Comparison of ENCODE assay signal across 1 cellular context in genomic region chr2:58890865-58891525, GRCh38.
TF ChIP-seq lines count a peak whose summit lies in the region.

No MANE protein-coding gene starts in this region.

TF ChIP-seq in GM23338, 12 proteins besides CTCF, POLR2A, EP300 and RAD21 (continued from another document):
- TF ChIP-seq REST (IDR thresholded peaks at IDR 0.05; ENCODE audit: unreplicated experiment) (no peak), POLR2AphosphoS5 (IDR thresholded peaks at IDR 0.05; ENCODE audit: low read depth) (no peak), ZNF331 (CRISPR knock-in tag; IDR thresholded peaks at IDR 0.05; ENCODE audit: low read depth) (no peak), NANOG (IDR thresholded peaks at IDR 0.05; ENCODE audit: borderline replicate concordance) (no peak)
- TF ChIP-seq, protein P1, sequence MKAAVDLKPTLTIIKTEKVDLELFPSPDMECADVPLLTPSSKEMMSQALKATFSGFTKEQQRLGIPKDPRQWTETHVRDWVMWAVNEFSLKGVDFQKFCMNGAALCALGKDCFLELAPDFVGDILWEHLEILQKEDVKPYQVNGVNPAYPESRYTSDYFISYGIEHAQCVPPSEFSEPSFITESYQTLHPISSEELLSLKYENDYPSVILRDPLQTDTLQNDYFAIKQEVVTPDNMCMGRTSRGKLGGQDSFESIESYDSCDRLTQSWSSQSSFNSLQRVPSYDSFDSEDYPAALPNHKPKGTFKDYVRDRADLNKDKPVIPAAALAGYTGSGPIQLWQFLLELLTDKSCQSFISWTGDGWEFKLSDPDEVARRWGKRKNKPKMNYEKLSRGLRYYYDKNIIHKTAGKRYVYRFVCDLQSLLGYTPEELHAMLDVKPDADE (IDR thresholded peaks at IDR 0.05), result no peak
